15 cellular contexts compared by ENCODE assay signal in genomic region chr6:142863981-142864380, GRCh38.
DNase-seq lines count a peak whose midpoint lies in the region; ATAC-seq and TF ChIP-seq lines count a peak whose summit lies in the region.
"Had no signal": no experiment of that assay in that cellular context is flagged by ENCODE, and none has a peak within 500 bp of the region (broad histone marks: within the 10 kb centered on the region; RNA-seq: fewer than 3 reads in every experiment).

No MANE protein-coding gene starts in this region.

- peaks cover 21 to 40% of the 10 kb centered on the region in 2 experiments for H3K79me1 ChIP-seq in IMR-90 (ENCODE audit: low read depth in 1 of 2, low read length in 2 of 2)

- H2AK5ac ChIP-seq in IMR-90 (ENCODE audit: low read depth, low read length): no peak overlapping the region

- H2BK20ac ChIP-seq in IMR-90 (ENCODE audit: low read depth, low read length): no peak overlapping the region

- no peaks in the 10 kb centered on the region for H3K27me3 ChIP-seq in CD4-positive, alpha-beta memory T cell (ENCODE audit: insufficient read depth, low read length)
- H3K27me3 ChIP-seq in IMR-90 (ENCODE audit: control insufficient read depth, insufficient read depth, low read length) (no peaks in the 10 kb centered on the region), endodermal cell (ENCODE audit: control insufficient read depth, insufficient read depth, low read length, poor library complexity, severe bottlenecking) (no peaks in the 10 kb centered on the region), HAP-1 (ENCODE audit: low read depth) (no peaks in the 10 kb centered on the region)

- 33% methylated on average over 1 of the region's 2 CpGs; no CpG with 5 or more reads in 1 of the 2 experiments for WGBS in IMR-90 (ENCODE audit: extremely low coverage in 2 of 2, insufficient read length in 1 of 2), 2 experiments
- WGBS in endodermal cell (ENCODE audit: insufficient coverage in 1 of 2, insufficient read length in 1 of 2), 2 experiments: 50 to 67% methylated on average over 2 of the region's 2 CpGs

- peak overlapping the region; percentile 19 to 82 (median 62) for H3K27ac Mint-ChIP-seq in CD4-positive, alpha-beta memory T cell
- no peak overlapping the region for H3K27ac Mint-ChIP-seq in endodermal cell
- peak overlapping the region; percentile 7 for H3K27ac Mint-ChIP-seq in nephron progenitor cell

- H3K36me3 ChIP-seq in CD4-positive, alpha-beta memory T cell (ENCODE audit: insufficient read depth, low read length): no peaks in the 10 kb centered on the region
- H3K36me3 ChIP-seq in IMR-90 (ENCODE audit: control insufficient read depth, insufficient read depth, low read length) (no peaks in the 10 kb centered on the region), endodermal cell (ENCODE audit: control insufficient read depth, insufficient read depth, low read length) (no peaks in the 10 kb centered on the region), HAP-1 (replicated peaks) (no peaks in the 10 kb centered on the region)

- intact Hi-C loops in CD4-positive, alpha-beta memory T cell (cut with micrococcal nuclease): no loop called here
- intact Hi-C loops in IMR-90 (cut with micrococcal nuclease): no loop called here

- H3K4me3 ChIP-seq in CD4-positive, alpha-beta memory T cell (ENCODE audit: low read length in 2 of 2): no peak overlapping the region
- no peak overlapping the region for H3K4me3 ChIP-seq in IMR-90 (ENCODE audit: insufficient read depth, low read depth, low read length)
- H3K4me3 ChIP-seq in endodermal cell (ENCODE audit: low read length): no peak overlapping the region
- H3K4me3 ChIP-seq in HAP-1: no peak overlapping the region

- peaks cover 90% of the 10 kb centered on the region for H3K4me1 ChIP-seq in CD4-positive, alpha-beta memory T cell (ENCODE audit: insufficient read depth, low read length)
- peaks cover 5% of the 10 kb centered on the region for H3K4me1 ChIP-seq in IMR-90 (ENCODE audit: control insufficient read depth, insufficient read depth, low read length)
- H3K4me1 ChIP-seq in endodermal cell (ENCODE audit: control insufficient read depth, insufficient read depth, low read length): no peaks in the 10 kb centered on the region
- H3K4me1 ChIP-seq in HAP-1: no peaks in the 10 kb centered on the region

- TF ChIP-seq POLR2A in IMR-90 (IDR thresholded peaks at IDR 0.05; ENCODE audit: low read depth, low read length): no peak

- DNase-seq in CD4-positive, alpha-beta memory T cell: peak in 1 of 5 donors; percentile 28
- DNase-seq in IMR-90 (no peak), endodermal cell (no peak), nephron progenitor cell (no peak), hypothalamus (lab: John Stamatoyannopoulos, UW) (no peak), HAP-1 (ENCODE audit: low spot score in 2 of 2) (no peak)
- DNase-seq in stimulated activated CD4-positive, alpha-beta T cell treated with anti-CD3 and anti-CD28 coated beads, Interleukin-2, amount 100 ng/mL, for 48 hours: no peak
- DNase-seq: ACHN; CD8-positive, alpha-beta memory T cell; GF-D8; NCI-H1417 treated with DMSO at 0.1 percent for 48 hours; NCI-H2029 treated with DMSO at 0.1 percent for 48 hours; NCI-H510A treated with DMSO at 0.1 percent for 48 hours had no signal

- TF ChIP-seq CTCF in IMR-90 (conservative IDR thresholded peaks at IDR 0.05; ENCODE audit: low read depth, low read length): no peak
- TF ChIP-seq CTCF in endodermal cell (conservative IDR thresholded peaks at IDR 0.05): peak; percentile 26
- no peak for TF ChIP-seq CTCF in nephron progenitor cell (IDR thresholded peaks at IDR 0.05)

- no peaks in the 10 kb centered on the region for H3K9me3 ChIP-seq in CD4-positive, alpha-beta memory T cell (ENCODE audit: control insufficient read depth in 1 of 2, low read length in 2 of 2)
- H3K9me3 ChIP-seq in IMR-90 (ENCODE audit: control insufficient read depth, insufficient read depth, low read length) (no peaks in the 10 kb centered on the region), endodermal cell (ENCODE audit: control insufficient read depth, low read length) (no peaks in the 10 kb centered on the region), HAP-1 (no peaks in the 10 kb centered on the region)

- peak overlapping the region in 6 of 8 donors; percentile 4 to 72 (median 66) for H3K4me3 Mint-ChIP-seq in CD4-positive, alpha-beta memory T cell
- no peak overlapping the region for H3K4me3 Mint-ChIP-seq in endodermal cell
- H3K4me3 Mint-ChIP-seq in nephron progenitor cell: no peak overlapping the region
- H3K4me3 Mint-ChIP-seq: IgD-negative memory B cell had no signal

- dilution Hi-C loops in IMR-90 (cut with HindIII; ENCODE audit: low sequenced_read_pairs, unreplicated experiment): no loop called here

- no peak for TF ChIP-seq RAD21 in IMR-90 (IDR thresholded peaks at IDR 0.05; ENCODE audit: low read length)

- no peak overlapping the region for H4K5ac ChIP-seq in IMR-90 (ENCODE audit: low read depth, low read length)

- H3K56ac ChIP-seq in IMR-90 (ENCODE audit: extremely low read depth, insufficient read depth, low read length): no peak overlapping the region

- H3K14ac ChIP-seq in IMR-90 (replicated peaks; ENCODE audit: low read depth, low read length): peak overlapping the region; percentile 29; the same call in 1 of the 2 replicates

- H3K4me1 Mint-ChIP-seq in CD4-positive, alpha-beta memory T cell: peaks cover 64 to 82% (median 74%) of the 10 kb centered on the region in 4 donors
- H3K4me1 Mint-ChIP-seq in endodermal cell (peaks cover 5% of the 10 kb centered on the region), nephron progenitor cell (peaks cover 51% of the 10 kb centered on the region)

- H3K9me3 Mint-ChIP-seq in CD4-positive, alpha-beta memory T cell: no peaks in the 10 kb centered on the region
- H3K9me3 Mint-ChIP-seq in endodermal cell (peaks cover 6% of the 10 kb centered on the region), nephron progenitor cell (no peaks in the 10 kb centered on the region)
- H3K9me3 Mint-ChIP-seq: CD8-positive, alpha-beta memory T cell had no signal

- no peak overlapping the region for H2AFZ ChIP-seq in IMR-90 (replicated peaks; ENCODE audit: low read length, poor library complexity)

- 0 out of 4 replicates have a peak overlapping the region, but pooled peaks of 1 of the 2 experiments have one; percentile 10 for H4K8ac ChIP-seq in IMR-90 (ENCODE audit: low read depth in 2 of 2, low read length in 2 of 2)

- peak overlapping the region; percentile 38; the same call in 1 of the 2 replicates for H3K4me2 ChIP-seq in IMR-90 (ENCODE audit: low read depth, low read length)

- no peak overlapping the region for H3K18ac ChIP-seq in IMR-90 (ENCODE audit: low read depth, low read length)

- no peak overlapping the region for H3K27ac ChIP-seq in CD4-positive, alpha-beta memory T cell (ENCODE audit: low read depth, low read length)
- no peak overlapping the region for H3K27ac ChIP-seq in IMR-90 (ENCODE audit: insufficient read depth, low read length)
- no peak overlapping the region for H3K27ac ChIP-seq in endodermal cell (ENCODE audit: low read depth, low read length)

- POLR2A ChIA-PET in CD4-positive, alpha-beta memory T cell (lab: Charles Lee; ENCODE audit: partially characterized antibody): interaction anchor here (1.0 to 4.0 kb wide), 7 partner anchors 10 to 64 kb away, joined by 3 to 20 read pairs (median 4); no protein-coding TSS in a partner anchor
- POLR2A ChIA-PET in IMR-90 (lab: Charles Lee; ENCODE audit: unreplicated experiment): no interaction called here

- H4K20me1 ChIP-seq in IMR-90 (ENCODE audit: insufficient read depth, low read length): no peaks in the 10 kb centered on the region

- no peak overlapping the region for H2BK5ac ChIP-seq in IMR-90 (ENCODE audit: low read depth, low read length, poor library complexity, severe bottlenecking)

- no peak overlapping the region for H4K91ac ChIP-seq in IMR-90 (ENCODE audit: insufficient read depth, low read depth, low read length)

- no peak overlapping the region for H2BK15ac ChIP-seq in IMR-90 (ENCODE audit: low read depth, low read length)

- H2BK120ac ChIP-seq in IMR-90 (ENCODE audit: low read depth, low read length): no peak overlapping the region

- no peak overlapping the region for H3K23ac ChIP-seq in IMR-90 (ENCODE audit: low read depth, low read length)

- H2AK9ac ChIP-seq in IMR-90 (replicated peaks; ENCODE audit: low read depth, low read length, poor library complexity): no peak overlapping the region

- no peak overlapping the region for H3K4ac ChIP-seq in IMR-90 (ENCODE audit: low read depth, low read length)

- no peak for ATAC-seq in IMR-90 (ENCODE audit: low read depth)
- no peak for ATAC-seq in GM18502 (IDR thresholded peaks at IDR 0.05; ENCODE audit: poor library complexity, unreplicated experiment)

- BruUV-seq in IMR-90 (replicated peaks; lab: Mats Ljungman, UMichigan): no TSS peak

- CTCF ChIA-PET in CD4-positive, alpha-beta memory T cell (lab: Charles Lee; ENCODE audit: partially characterized antibody): interaction anchor here (0.6 to 1.6 kb wide), 5 partner anchors 10 to 89 kb away, joined by 3 to 5 read pairs (median 4); no protein-coding TSS in a partner anchor
- CTCF ChIA-PET in IMR-90 (lab: Yijun Ruan, JAX): no interaction called here

- H3K9me1 ChIP-seq in IMR-90 (ENCODE audit: insufficient read depth, low read length): peaks cover 7% of the 10 kb centered on the region; the same call in 1 of the 2 replicates

- in situ Hi-C loops in IMR-90 (cut with MboI; ENCODE audit: low sequenced_read_pairs) (no loop called here), HAP-1 (cut with MboI; ENCODE audit: low sequenced_read_pairs) (no loop called here)

- no peaks in the 10 kb centered on the region for H3K27me3 Mint-ChIP-seq in CD4-positive, alpha-beta memory T cell
- H3K27me3 Mint-ChIP-seq in endodermal cell (ENCODE audit: insufficient read depth) (no peaks in the 10 kb centered on the region), nephron progenitor cell (ENCODE audit: low read depth, poor library complexity) (no peaks in the 10 kb centered on the region)
- H3K27me3 Mint-ChIP-seq: CD8-positive, alpha-beta memory T cell; IgD-negative memory B cell had no signal

- peaks cover 0 to 4% of the 10 kb centered on the region in 2 donors for H3K36me3 Mint-ChIP-seq in CD4-positive, alpha-beta memory T cell
- H3K36me3 Mint-ChIP-seq in endodermal cell (ENCODE audit: low read depth) (no peaks in the 10 kb centered on the region), nephron progenitor cell (ENCODE audit: low read depth) (peaks cover 10% of the 10 kb centered on the region)

- H3K9ac ChIP-seq in IMR-90 (ENCODE audit: low read depth, low read length) (no peak overlapping the region), endodermal cell (ENCODE audit: extremely low read depth, low read length, poor library complexity, severe bottlenecking) (no peak overlapping the region)

TF ChIP-seq in IMR-90, 13 proteins besides CTCF, POLR2A, EP300 and RAD21:
- TF ChIP-seq MAZ (IDR thresholded peaks at IDR 0.05; ENCODE audit: borderline replicate concordance, low read depth, low read length): no peak
- no peak for TF ChIP-seq RFX5 (IDR thresholded peaks at IDR 0.05; ENCODE audit: low read depth, low read length)
- TF ChIP-seq BHLHE40 (IDR thresholded peaks at IDR 0.05; ENCODE audit: low read depth, low read length): no peak

Comparison
In these comparisons a context has a peak if more than half of its experiments do, and no peak if none do; other contexts are left out.
1. H3K4me3 Mint-ChIP-seq: peak in CD4-positive, alpha-beta memory T cell (6 of 8); none in endodermal cell (single experiment) and nephron progenitor cell (single experiment).